7 cellular contexts compared by ENCODE assay signal in the genomic region with DNA sequence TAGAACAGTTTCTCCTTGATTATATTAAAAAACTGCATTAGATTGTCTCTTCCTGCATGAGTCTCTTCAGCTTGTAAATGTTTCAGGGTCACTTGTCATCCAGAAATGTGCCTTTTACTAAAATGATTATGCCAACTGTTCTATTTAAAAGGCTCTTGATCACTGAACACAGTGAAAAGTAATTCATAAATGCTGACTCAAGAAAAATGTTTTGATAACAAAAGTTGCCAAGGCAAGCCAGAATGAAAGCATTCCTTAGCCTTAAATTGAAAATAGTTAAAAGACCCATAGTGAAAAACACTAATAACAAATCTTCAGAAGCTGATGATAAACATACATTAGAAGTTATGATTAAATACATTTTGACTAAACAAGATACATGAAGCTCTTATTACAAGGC.
"Had no signal": no experiment of that assay in that cellular context is flagged by ENCODE, and none has a peak within 500 bp of the region (broad histone marks: within the 10 kb centered on the region; RNA-seq: fewer than 3 reads in every experiment).

No MANE protein-coding gene starts in this region.

- FAIRE-seq: H1, H54, HTR-8/SVneo had no signal

- ATAC-seq: GM23338 had no signal

- DNase-seq: H9, HCEC 1CT, KG1 had no signal

- H3K4me3 ChIP-seq: GM23338 had no signal

- H3K4me2 ChIP-seq: GM23338 had no signal
